21 cellular contexts compared by ENCODE assay signal in genomic region chr17:64059756-64060155, GRCh38. TPM values are rescaled to one million over a fixed set of nuclear protein-coding genes. Genes with fewer than 3 reads are reported as not detected.
DNase-seq lines count a peak whose midpoint lies in the region; ATAC-seq, FAIRE-seq and TF ChIP-seq lines count a peak whose summit lies in the region.
"Had no signal": no experiment of that assay in that cellular context is flagged by ENCODE, and none has a peak within 500 bp of the region (broad histone marks: within the 10 kb centered on the region; RNA-seq: fewer than 3 reads in every experiment).

No MANE protein-coding gene starts in this region.

- H3K27me3 ChIP-seq in H1 (replicated peaks in 1 of 4; ENCODE audit: control insufficient read depth in 3 of 4, extremely low read depth in 1 of 4, insufficient read depth in 3 of 4, low read length in 3 of 4) (no peaks in the 10 kb centered on the region), SJCRH30 (no peaks in the 10 kb centered on the region)
- H3K27me3 ChIP-seq: Peyer's patch, stomach, transverse colon had no signal

- H3K4me3 Mint-ChIP-seq in activated naive CD8-positive, alpha-beta T cell treated with anti-CD3 and anti-CD28 coated beads, Interleukin-2, amount 50 U/mL, for 24 hours = no peak overlapping the region
- H3K4me3 Mint-ChIP-seq in activated naive CD8-positive, alpha-beta T cell treated with anti-CD3 and anti-CD28 coated beads for 36 hours = no peak overlapping the region
- H3K4me3 Mint-ChIP-seq in T-helper 17 cell = no peak overlapping the region
- no peak overlapping the region for H3K4me3 Mint-ChIP-seq in stimulated activated naive B cell treated with anti-CD40 and anti-IgM and Interleukin-4, amounts not matched to agents 10 μg/mL and 1 μg/mL and 100 μg/mL, for 72 hours
- H3K4me3 Mint-ChIP-seq: activated B cell treated with CpG ODN at 0.5 μM for 24 hours, memory B cell had no signal

- no peak overlapping the region for H3K4ac ChIP-seq in H1 (replicated peaks; ENCODE audit: insufficient read length, low read depth, low read length)

- H2BK12ac ChIP-seq in H1 (ENCODE audit: low read depth, low read length) = no peak overlapping the region

- TF ChIP-seq POLR2A in H1 (IDR thresholded peaks at IDR 0.05; ENCODE audit: control extremely low read depth in 1 of 2, low read depth in 2 of 2, low read length in 2 of 2) = no peak

- peaks cover 27% of the 10 kb centered on the region for H3K36me3 Mint-ChIP-seq in activated naive CD8-positive, alpha-beta T cell treated with anti-CD3 and anti-CD28 coated beads, Interleukin-2, amount 50 U/mL, for 24 hours (ENCODE audit: low read depth)
- peaks cover 11% of the 10 kb centered on the region for H3K36me3 Mint-ChIP-seq in activated naive CD8-positive, alpha-beta T cell treated with anti-CD3 and anti-CD28 coated beads for 36 hours
- H3K36me3 Mint-ChIP-seq in T-helper 17 cell (ENCODE audit: low read depth) = peaks cover 31% of the 10 kb centered on the region
- H3K36me3 Mint-ChIP-seq in stimulated activated naive B cell treated with anti-CD40 and anti-IgM and Interleukin-4, amounts not matched to agents 10 μg/mL and 1 μg/mL and 100 μg/mL, for 72 hours = peaks cover 29 to 44% of the 10 kb centered on the region in 2 donors

- H3K9me3 ChIP-seq in T-helper 17 cell (ENCODE audit: control insufficient read depth, low read length, poor library complexity, severe bottlenecking) (no peaks in the 10 kb centered on the region), H1 (ENCODE audit: insufficient read depth in 2 of 2, low read depth in 1 of 2, low read length in 1 of 2) (no peaks in the 10 kb centered on the region), SJCRH30 (replicated peaks) (no peaks in the 10 kb centered on the region)
- H3K9me3 ChIP-seq: Peyer's patch, stomach, transverse colon had no signal

- no peak overlapping the region for H2BK20ac ChIP-seq in H1 (ENCODE audit: low read length)

- H3K4me1 ChIP-seq in H1 (replicated peaks in 1 of 4; ENCODE audit: control insufficient read depth in 3 of 4, insufficient read depth in 4 of 4, low read length in 3 of 4) (peaks cover 3 to 11% (median 7%) of the 10 kb centered on the region in 4 experiments), SJCRH30 (no peaks in the 10 kb centered on the region)

- H3K4me1 Mint-ChIP-seq in activated naive CD8-positive, alpha-beta T cell treated with anti-CD3 and anti-CD28 coated beads, Interleukin-2, amount 50 U/mL, for 24 hours = peaks cover 65% of the 10 kb centered on the region
- H3K4me1 Mint-ChIP-seq in activated naive CD8-positive, alpha-beta T cell treated with anti-CD3 and anti-CD28 coated beads for 36 hours = peaks cover 15% of the 10 kb centered on the region
- peaks cover 61% of the 10 kb centered on the region for H3K4me1 Mint-ChIP-seq in T-helper 17 cell
- peaks cover 31 to 51% of the 10 kb centered on the region in 2 donors for H3K4me1 Mint-ChIP-seq in stimulated activated naive B cell treated with anti-CD40 and anti-IgM and Interleukin-4, amounts not matched to agents 10 μg/mL and 1 μg/mL and 100 μg/mL, for 72 hours

- H2AFZ ChIP-seq in H1 (ENCODE audit: low read length) = no peak overlapping the region

- H3K4me3 ChIP-seq in H1 (ENCODE audit: extremely low read depth in 1 of 4, insufficient read depth in 2 of 4, low read depth in 3 of 4, low read length in 4 of 4) = no peak overlapping the region
- no peak overlapping the region for H3K4me3 ChIP-seq in SJCRH30
- H3K4me3 ChIP-seq: Peyer's patch, stomach, transverse colon had no signal

- H4K20me1 ChIP-seq in H1 (replicated peaks in 1 of 2; ENCODE audit: control insufficient read depth in 1 of 2, insufficient read depth in 2 of 2, low read length in 2 of 2) = no peaks in the 10 kb centered on the region

- 0 out of 8 replicates have a peak, but pooled peaks cover 0 to 2% (median 0%) of the 10 kb centered on the region in 4 experiments for H3K36me3 ChIP-seq in H1 (ENCODE audit: control insufficient read depth in 2 of 4, insufficient read depth in 4 of 4, low read length in 3 of 4)
- no peaks in the 10 kb centered on the region for H3K36me3 ChIP-seq in SJCRH30

- POLR2A ChIA-PET in H1 (lab: Charles Lee; ENCODE audit: partially characterized antibody) = interaction anchor here (1.5 to 4.7 kb wide), 2 partner anchors 87 to 204 kb away, joined by 3 to 23 read pairs; partner anchors contain the start of gene TEX2

- H4K91ac ChIP-seq in H1 (replicated peaks; ENCODE audit: insufficient read length, low read length) = no peak overlapping the region

- H3K9ac ChIP-seq in H1 (replicated peaks in 1 of 4; ENCODE audit: extremely low read depth in 1 of 4, low read depth in 3 of 4, low read length in 3 of 4) = no peak overlapping the region

- TF ChIP-seq EP300 in H1 (IDR thresholded peaks at IDR 0.05; ENCODE audit: borderline replicate concordance in 1 of 2, low read depth in 2 of 2, low read length in 2 of 2) = no peak

- H2BK15ac ChIP-seq in H1 (ENCODE audit: low read length) = no peak overlapping the region

- no peak overlapping the region for H3K4me2 ChIP-seq in H1 (ENCODE audit: insufficient read depth in 1 of 2, low read depth in 2 of 2, low read length in 2 of 2)

- no peak overlapping the region for H2BK120ac ChIP-seq in H1 (replicated peaks; ENCODE audit: low read depth, low read length)

- H3K23me2 ChIP-seq in H1 (ENCODE audit: low read depth, low read length) = no peaks in the 10 kb centered on the region

- no peak overlapping the region for H3K18ac ChIP-seq in H1 (ENCODE audit: extremely low read depth, low read length)

- no peaks in the 10 kb centered on the region for H3K79me2 ChIP-seq in H1 (ENCODE audit: control insufficient read depth in 1 of 2, insufficient read depth in 2 of 2, low read length in 2 of 2)

- H4K8ac ChIP-seq in H1 (ENCODE audit: extremely low read depth, insufficient read depth, low read length) = no peak overlapping the region

- TF ChIP-seq CTCF in H1 (IDR thresholded peaks at IDR 0.05; ENCODE audit: control extremely low read depth in 1 of 3, insufficient read depth in 1 of 3, low read depth in 1 of 3, low read length in 3 of 3) = no peak

- no peak for DNase-seq in activated naive CD8-positive, alpha-beta T cell treated with anti-CD3 and anti-CD28 coated beads, Interleukin-2, amount 50 U/mL, for 24 hours
- DNase-seq in activated naive CD8-positive, alpha-beta T cell treated with anti-CD3 and anti-CD28 coated beads for 36 hours = no peak
- DNase-seq in T-helper 17 cell (no peak), H1 (ENCODE audit: low read depth in 1 of 2, low spot score in 2 of 2) (no peak), NCI-H1092 (lab: John Stamatoyannopoulos, UW) (no peak), SJCRH30 (no peak)
- no peak for DNase-seq in stimulated activated naive B cell treated with anti-CD40 and anti-IgM and Interleukin-4, amounts not matched to agents 10 μg/mL and 1 μg/mL and 100 μg/mL, for 72 hours
- DNase-seq: activated B cell treated with CpG ODN at 0.5 μM for 24 hours; H7; Karpas-422; naive B cell; NCI-H2029; Peyer's patch; posterior cingulate gyrus; stimulated activated CD4-positive, alpha-beta T cell treated with anti-CD3 and anti-CD28 coated beads, Interleukin-1b, Interleukin-23, amount 100 ng/mL, for 48 hours; stomach; T-helper 9 cell; transverse colon had no signal

- no peaks in the 10 kb centered on the region for H3K79me1 ChIP-seq in H1 (ENCODE audit: low read depth, low read length)

- FAIRE-seq in H1 (lab: Jason Lieb, UNC) = no peak

- peak overlapping the region; percentile 88 for H3K27ac Mint-ChIP-seq in activated naive CD8-positive, alpha-beta T cell treated with anti-CD3 and anti-CD28 coated beads, Interleukin-2, amount 50 U/mL, for 24 hours
- H3K27ac Mint-ChIP-seq in activated naive CD8-positive, alpha-beta T cell treated with anti-CD3 and anti-CD28 coated beads for 36 hours = no peak overlapping the region
- peak overlapping the region; percentile 100 for H3K27ac Mint-ChIP-seq in T-helper 17 cell
- peak overlapping the region; percentile 79 for H3K27ac Mint-ChIP-seq in stimulated activated naive B cell treated with anti-CD40 and anti-IgM and Interleukin-4, amounts not matched to agents 10 μg/mL and 1 μg/mL and 100 μg/mL, for 72 hours
- H3K27ac Mint-ChIP-seq: activated B cell treated with CpG ODN at 0.5 μM for 24 hours, memory B cell had no signal

- no peaks in the 10 kb centered on the region for H3K9me3 Mint-ChIP-seq in activated naive CD8-positive, alpha-beta T cell treated with anti-CD3 and anti-CD28 coated beads, Interleukin-2, amount 50 U/mL, for 24 hours
- no peaks in the 10 kb centered on the region for H3K9me3 Mint-ChIP-seq in activated naive CD8-positive, alpha-beta T cell treated with anti-CD3 and anti-CD28 coated beads for 36 hours
- no peaks in the 10 kb centered on the region for H3K9me3 Mint-ChIP-seq in stimulated activated naive B cell treated with anti-CD40 and anti-IgM and Interleukin-4, amounts not matched to agents 10 μg/mL and 1 μg/mL and 100 μg/mL, for 72 hours
- H3K9me3 Mint-ChIP-seq: activated B cell treated with CpG ODN at 0.5 μM for 24 hours, memory B cell, naive B cell had no signal

- 96% methylated on average over 2 of the region's 2 CpGs; no CpG with 5 or more reads in 1 of the 2 experiments for WGBS in H1 (ENCODE audit: extremely low coverage in 1 of 2, insufficient coverage in 1 of 2, insufficient read length in 1 of 2, insufficient replicate concordance in 2 of 2, low coverage in 1 of 2, low lambda C conversion rate in 2 of 2, missing lambda C conversion rate in 1 of 2), 2 experiments

- no peak overlapping the region for H3K23ac ChIP-seq in H1 (ENCODE audit: insufficient read length)

- no peak for TF ChIP-seq RAD21 in H1 (IDR thresholded peaks at IDR 0.05 in 1 of 2, conservative IDR thresholded peaks at IDR 0.05 in 1 of 2; ENCODE audit: low read depth in 2 of 2, low read length in 2 of 2)

- no peak overlapping the region for H3K14ac ChIP-seq in H1 (ENCODE audit: insufficient read length)

- no peak for ATAC-seq in activated naive CD8-positive, alpha-beta T cell treated with anti-CD3 and anti-CD28 coated beads, Interleukin-2, amount 50 U/mL, for 24 hours
- no peak for ATAC-seq in T-helper 17 cell
- no peak for ATAC-seq in stimulated activated naive B cell treated with anti-CD40 and anti-IgM and Interleukin-4, amounts not matched to agents 10 μg/mL and 1 μg/mL and 100 μg/mL, for 72 hours (replicated peaks)

- H3K27ac ChIP-seq in H1 (ENCODE audit: low read depth, low read length) (no peak overlapping the region), SJCRH30 (no peak overlapping the region)

- no peaks in the 10 kb centered on the region for H3K27me3 Mint-ChIP-seq in activated naive CD8-positive, alpha-beta T cell treated with anti-CD3 and anti-CD28 coated beads, Interleukin-2, amount 50 U/mL, for 24 hours
- no peaks in the 10 kb centered on the region for H3K27me3 Mint-ChIP-seq in activated naive CD8-positive, alpha-beta T cell treated with anti-CD3 and anti-CD28 coated beads for 36 hours
- no peaks in the 10 kb centered on the region for H3K27me3 Mint-ChIP-seq in T-helper 17 cell
- H3K27me3 Mint-ChIP-seq in stimulated activated naive B cell treated with anti-CD40 and anti-IgM and Interleukin-4, amounts not matched to agents 10 μg/mL and 1 μg/mL and 100 μg/mL, for 72 hours = no peaks in the 10 kb centered on the region
- H3K27me3 Mint-ChIP-seq: activated B cell treated with CpG ODN at 0.5 μM for 24 hours, memory B cell, naive B cell had no signal

- no peak overlapping the region for H2AK5ac ChIP-seq in H1 (ENCODE audit: low read depth, low read length)

- CTCF ChIA-PET in H1 (lab: Charles Lee; ENCODE audit: partially characterized antibody) = interaction anchor here (0.8 to 13.9 kb wide), 5 partner anchors 9 to 76 kb away, joined by 3 to 238 read pairs (median 5); partner anchors contain the start of gene ERN1

- no peak overlapping the region for H4K5ac ChIP-seq in H1 (ENCODE audit: insufficient read length, low read depth, low read length)

- no peak overlapping the region for H3K56ac ChIP-seq in H1 (replicated peaks; ENCODE audit: insufficient read length, low read depth, low read length)

- H2BK5ac ChIP-seq in H1 (ENCODE audit: low read depth, low read length) = 0 out of 2 replicates have a peak overlapping the region, but pooled peaks have one; percentile 15

RNA-seq across cellular contexts. Expression of gene ICAM2, which starts 39.3 kb away (rescaled TPM):
- 10 to 100 TPM; 52.9 to 54.5 TPM for total RNA-seq in activated naive CD8-positive, alpha-beta T cell treated with anti-CD3 and anti-CD28 coated beads for 36 hours
- total RNA-seq in T-helper 17 cell = 100 to 1,000 TPM; 113 to 115 TPM
- 0.45 TPM in 1 of 2 replicates, not detected in the other for total RNA-seq in H1 (2021; fragmentation: NEBNext Ultra II Directional; extraction: Animal tissue kit (Norgen Biotek cat#: 25700))
- 0.63 and 0.77 TPM in 2 replicates for polyA plus RNA-seq in H1 (2011; rRNA removed)
- 0.44 TPM for polyA plus RNA-seq in H1 (2011; cell fraction: cytosol; rRNA removed)
- polyA plus RNA-seq in H1 (2011; cell fraction: nucleus; rRNA removed) = 0.60 TPM
- polyA plus RNA-seq in H1 (2012, experiment 1 of 2) = 0.27 to 0.81 TPM (median 0.46 TPM) in 3 of 4 replicates, not detected in the other
- polyA plus RNA-seq in H1 (2012, experiment 2 of 2) = 0.47 TPM
- polyA plus RNA-seq in H1 (2013, experiment 1 of 2) = 0.18 TPM
- 0.24 TPM for polyA plus RNA-seq in H1 (2013, experiment 2 of 2)
- polyA minus RNA-seq in H1 (2011; rRNA and poly(A)+ RNA removed) = 0.51 and 1.6 TPM in 2 replicates
- polyA minus RNA-seq in H1 (2011; cell fraction: cytosol; rRNA and poly(A)+ RNA removed) = not detected
- not detected for polyA minus RNA-seq in H1 (2011; cell fraction: nucleus; rRNA and poly(A)+ RNA removed)
- 0.33 and 0.43 TPM in 2 replicates for total RNA-seq in SJCRH30 (2014; rRNA removed; shearing (Covaris generic))
- total RNA-seq: chondrocyte, NCI-H460 had no signal

Comparison
In these comparisons a context has a peak if more than half of its experiments do, and no peak if none do; other contexts are left out.
1. RNA of gene ICAM2, which starts 39.3 kb away (total RNA-seq): 113 to 115 TPM in T-helper 17 cell and 52.9 to 54.5 TPM in activated naive CD8-positive, alpha-beta T cell treated with anti-CD3 and anti-CD28 coated beads for 36 hours; 0.45 TPM in H1 and 0.33 to 0.43 TPM in SJCRH30; every median in the first group is over 10 times any median in the second.